Comparison of ENCODE assay signal across 20 cellular contexts in the genomic region with DNA sequence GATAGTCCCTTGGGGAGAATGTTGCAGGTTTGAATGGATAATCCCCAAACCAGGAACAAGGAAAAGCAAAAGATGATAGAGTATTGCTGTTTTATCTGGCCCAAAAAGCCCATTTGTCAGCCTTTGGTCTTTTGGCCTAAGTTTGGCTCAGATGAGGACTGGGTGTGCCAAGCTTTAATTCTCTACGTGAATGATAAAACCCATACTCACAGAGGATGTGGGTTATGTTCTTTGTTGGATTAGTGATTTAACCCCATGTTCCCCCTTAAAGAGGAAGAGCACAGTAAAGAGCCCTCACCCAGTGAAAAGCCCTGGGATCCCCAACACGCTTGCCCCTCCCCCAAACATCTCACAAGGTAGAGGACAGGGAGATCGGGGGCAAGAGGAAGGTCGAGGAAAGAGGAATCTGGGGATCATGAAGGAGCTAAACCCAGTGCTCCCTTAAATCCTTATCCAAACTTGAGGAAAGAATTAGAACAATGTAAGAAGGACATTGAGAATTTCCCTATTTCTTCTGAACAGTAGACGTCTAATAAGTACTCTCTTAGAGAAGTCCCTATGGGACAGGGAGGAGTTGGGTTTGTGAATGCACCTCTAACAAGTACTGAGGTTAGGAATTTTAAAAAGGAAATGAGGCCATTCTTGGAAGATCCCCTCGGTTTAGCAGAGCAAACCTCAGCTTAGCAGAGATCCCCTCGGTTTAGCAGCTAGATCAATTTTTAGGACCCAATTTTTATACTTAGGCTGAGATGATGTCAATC.
A peak's percentile ranks its signal among the peaks of the same experiment; 100 is the strongest.
DNase-seq lines count a peak whose midpoint lies in the region; ATAC-seq and TF ChIP-seq lines count a peak whose summit lies in the region.
"Had no signal": no experiment of that assay in that cellular context is flagged by ENCODE, and none has a peak within 500 bp of the region (broad histone marks: within the 10 kb centered on the region; RNA-seq: fewer than 3 reads in every experiment).

No MANE protein-coding gene starts in this region.

- no peak overlapping the region for H3K9ac ChIP-seq in fibroblast of lung (ENCODE audit: insufficient read depth, low read length)
- H3K9ac ChIP-seq: BLaER1 treated with 17β-estradiol and CSF1 and Interleukin-3, amounts not matched to agents 10 nM and 100 nM had no signal

- H3K27me3 Mint-ChIP-seq in activated naive CD8-positive, alpha-beta T cell treated with anti-CD3 and anti-CD28 coated beads, Interleukin-2, amount 10 ng/mL, durations not matched to agents 7 days and 5 days, result no peaks in the 10 kb centered on the region
- no peaks in the 10 kb centered on the region for H3K27me3 Mint-ChIP-seq in activated naive CD8-positive, alpha-beta T cell treated with anti-CD3 and anti-CD28 coated beads for 36 hours

- H3K4me3 ChIP-seq in fibroblast of lung (replicated peaks in 1 of 4; ENCODE audit: control extremely low read depth in 1 of 4, insufficient read depth in 1 of 4, low read depth in 3 of 4, low read length in 4 of 4), result no peak overlapping the region
- no peak overlapping the region for H3K4me3 ChIP-seq in uterus
- no peak overlapping the region for H3K4me3 ChIP-seq in hepatocyte
- H3K4me3 ChIP-seq: adrenal gland; BLaER1 treated with 17β-estradiol and CSF1 and Interleukin-3, amounts not matched to agents 10 nM and 100 nM; gastrocnemius medialis; prostate gland had no signal

- intact Hi-C loops in uterus (cut with DNase I; ENCODE audit: low total_unique reads), result no loop called here

- ATAC-seq in activated naive CD8-positive, alpha-beta T cell treated with anti-CD3 and anti-CD28 coated beads, Interleukin-2, amount 10 ng/mL, durations not matched to agents 7 days and 5 days (ENCODE audit: low read depth), result no peak
- ATAC-seq in left lobe of liver, result peak; percentile 35
- ATAC-seq: gastrocnemius medialis, natural killer cell had no signal

- H3K79me2 ChIP-seq in fibroblast of lung (ENCODE audit: control insufficient read depth, insufficient read depth, low read length) (no peaks in the 10 kb centered on the region), hepatocyte (no peaks in the 10 kb centered on the region)

- no peaks in the 10 kb centered on the region for H3K36me3 ChIP-seq in fibroblast of lung (ENCODE audit: control insufficient read depth, insufficient read depth, low read length)
- H3K36me3 ChIP-seq in uterus, result no peaks in the 10 kb centered on the region
- H3K36me3 ChIP-seq in hepatocyte (replicated peaks; ENCODE audit: insufficient read depth, low read depth), result no peaks in the 10 kb centered on the region
- H3K36me3 ChIP-seq: adrenal gland, prostate gland had no signal

- H3K4me1 Mint-ChIP-seq in activated naive CD8-positive, alpha-beta T cell treated with anti-CD3 and anti-CD28 coated beads, Interleukin-2, amount 10 ng/mL, durations not matched to agents 7 days and 5 days, result peaks cover 17% of the 10 kb centered on the region
- peaks cover 10% of the 10 kb centered on the region for H3K4me1 Mint-ChIP-seq in activated naive CD8-positive, alpha-beta T cell treated with anti-CD3 and anti-CD28 coated beads for 36 hours

- H3K27me3 ChIP-seq in fibroblast of lung (ENCODE audit: control insufficient read depth, insufficient read depth, low read length) (no peaks in the 10 kb centered on the region), uterus (no peaks in the 10 kb centered on the region), hepatocyte (no peaks in the 10 kb centered on the region)
- H3K27me3 ChIP-seq: adrenal gland; BLaER1 treated with 17β-estradiol and CSF1 and Interleukin-3, amounts not matched to agents 10 nM and 100 nM; gastrocnemius medialis had no signal

- peak overlapping the region; percentile 11 for H3K27ac Mint-ChIP-seq in activated naive CD8-positive, alpha-beta T cell treated with anti-CD3 and anti-CD28 coated beads, Interleukin-2, amount 10 ng/mL, durations not matched to agents 7 days and 5 days
- H3K27ac Mint-ChIP-seq in activated naive CD8-positive, alpha-beta T cell treated with anti-CD3 and anti-CD28 coated beads for 36 hours, result no peak overlapping the region
- H3K27ac Mint-ChIP-seq: activated T-helper 1 cell treated with anti-CD3 and anti-CD28 coated beads, Interleukin-12 subunit alpha, Interleukin-12 subunit beta, Interleukin-2, Interleukin-4 antibody, amounts not matched to agents 30 ng/mL and 10 ng/mL and 1 ng/mL, durations not matched to agents 14 hours and 24 hours and 36 hours; T-helper 2 cell treated with Interferon-gamma antibody and Interleukin-4, amounts not matched to agents 5 μg/mL and 100 μg/mL, for 36 hours had no signal

- no peak overlapping the region for H3K4me2 ChIP-seq in fibroblast of lung (ENCODE audit: extremely low read depth, insufficient read depth, low read length)
- no peak overlapping the region for H3K4me2 ChIP-seq in hepatocyte
- H3K4me2 ChIP-seq: BLaER1 treated with 17β-estradiol and CSF1 and Interleukin-3, amounts not matched to agents 10 nM and 100 nM had no signal

- no peak overlapping the region for H2AFZ ChIP-seq in fibroblast of lung (ENCODE audit: low read length)
- H2AFZ ChIP-seq in hepatocyte, result no peak overlapping the region

- no peak for TF ChIP-seq CTCF in fibroblast of lung (conservative IDR thresholded peaks at IDR 0.05 in 1 of 2, IDR thresholded peaks at IDR 0.05 in 1 of 2; ENCODE audit: low read depth in 1 of 2, low read length in 2 of 2)
- no peak for TF ChIP-seq CTCF in uterus (IDR thresholded peaks at IDR 0.05)
- TF ChIP-seq CTCF in hepatocyte (IDR thresholded peaks at IDR 0.05; ENCODE audit: poor library complexity), result no peak

- H3K4me3 Mint-ChIP-seq in activated naive CD8-positive, alpha-beta T cell treated with anti-CD3 and anti-CD28 coated beads, Interleukin-2, amount 10 ng/mL, durations not matched to agents 7 days and 5 days, result no peak overlapping the region
- no peak overlapping the region for H3K4me3 Mint-ChIP-seq in activated naive CD8-positive, alpha-beta T cell treated with anti-CD3 and anti-CD28 coated beads for 36 hours
- H3K4me3 Mint-ChIP-seq: activated T-helper 1 cell treated with anti-CD3 and anti-CD28 coated beads, Interleukin-12 subunit alpha, Interleukin-12 subunit beta, Interleukin-2, Interleukin-4 antibody, amounts not matched to agents 30 ng/mL and 10 ng/mL and 1 ng/mL, durations not matched to agents 14 hours and 24 hours and 36 hours; natural killer cell; T-helper 2 cell treated with Interferon-gamma antibody and Interleukin-4, amounts not matched to agents 5 μg/mL and 100 μg/mL, for 36 hours had no signal

- TF ChIP-seq POLR2A in uterus (IDR thresholded peaks at IDR 0.05), result no peak

- 85% methylated on average over 7 of the region's 7 CpGs for WGBS in hepatocyte (ENCODE audit: low lambda C conversion rate, missing lambda C conversion rate)

- POLR2A ChIA-PET in activated naive CD8-positive, alpha-beta T cell treated with anti-CD3 and anti-CD28 coated beads, Interleukin-2, amount 10 ng/mL, durations not matched to agents 7 days and 5 days (lab: Charles Lee), result no interaction called here

- H4K20me1 ChIP-seq in fibroblast of lung (ENCODE audit: control insufficient read depth, extremely low read depth, insufficient read depth, low read length), result no peaks in the 10 kb centered on the region
- H4K20me1 ChIP-seq in hepatocyte (ENCODE audit: insufficient read depth, poor library complexity, severe bottlenecking), result no peaks in the 10 kb centered on the region
- H4K20me1 ChIP-seq: BLaER1 treated with 17β-estradiol and CSF1 and Interleukin-3, amounts not matched to agents 10 nM and 100 nM had no signal

- DNase-seq in activated naive CD8-positive, alpha-beta T cell treated with anti-CD3 and anti-CD28 coated beads, Interleukin-2, amount 10 ng/mL, durations not matched to agents 7 days and 5 days, result no peak
- no peak for DNase-seq in activated naive CD8-positive, alpha-beta T cell treated with anti-CD3 and anti-CD28 coated beads for 36 hours
- DNase-seq in fibroblast of lung (ENCODE audit: low read depth in 2 of 2) (peak; percentile 12 to 77), left lobe of liver (ENCODE audit: low spot score) (no peak), uterus (no peak), DMS79 (lab: John Stamatoyannopoulos, UW) (no peak), hepatocyte (ENCODE audit: low spot score) (no peak)
- no peak for DNase-seq in stimulated activated CD4-positive, alpha-beta T cell treated with anti-CD3 and anti-CD28 coated beads, Interleukin-1b, Interleukin-23, amount 100 ng/mL, for 48 hours
- DNase-seq: 8988T; activated CD4-positive, alpha-beta T cell treated with anti-CD3 and anti-CD28 coated beads for 1 hour; gastrocnemius medialis; GF-D8; MM.1S; natural killer cell; NCI-H226 had no signal

- H3K36me3 Mint-ChIP-seq in activated naive CD8-positive, alpha-beta T cell treated with anti-CD3 and anti-CD28 coated beads, Interleukin-2, amount 10 ng/mL, durations not matched to agents 7 days and 5 days, result peaks cover 5% of the 10 kb centered on the region
- peaks cover 6% of the 10 kb centered on the region for H3K36me3 Mint-ChIP-seq in activated naive CD8-positive, alpha-beta T cell treated with anti-CD3 and anti-CD28 coated beads for 36 hours
- H3K36me3 Mint-ChIP-seq: natural killer cell had no signal

- H3K9me2 ChIP-seq in hepatocyte (replicated peaks; ENCODE audit: insufficient read depth), result no peaks in the 10 kb centered on the region

- no peaks in the 10 kb centered on the region for H3K4me1 ChIP-seq in fibroblast of lung (ENCODE audit: control insufficient read depth, extremely low read depth, insufficient read depth, low read length)
- H3K4me1 ChIP-seq in uterus, result no peaks in the 10 kb centered on the region
- no peaks in the 10 kb centered on the region for H3K4me1 ChIP-seq in hepatocyte (ENCODE audit: insufficient read depth)
- H3K4me1 ChIP-seq: gastrocnemius medialis, prostate gland had no signal

- H3K27ac ChIP-seq in fibroblast of lung (ENCODE audit: insufficient read depth, low read length) (no peak overlapping the region), uterus (peak overlapping the region; percentile 54 to 59), hepatocyte (no peak overlapping the region)
- H3K27ac ChIP-seq: BLaER1 treated with 17β-estradiol and CSF1 and Interleukin-3, amounts not matched to agents 10 nM and 100 nM; gastrocnemius medialis; prostate gland had no signal

- no peaks in the 10 kb centered on the region for H3K9me3 Mint-ChIP-seq in activated naive CD8-positive, alpha-beta T cell treated with anti-CD3 and anti-CD28 coated beads, Interleukin-2, amount 10 ng/mL, durations not matched to agents 7 days and 5 days
- no peaks in the 10 kb centered on the region for H3K9me3 Mint-ChIP-seq in activated naive CD8-positive, alpha-beta T cell treated with anti-CD3 and anti-CD28 coated beads for 36 hours
- H3K9me3 Mint-ChIP-seq: activated T-helper 1 cell treated with anti-CD3 and anti-CD28 coated beads, Interleukin-12 subunit alpha, Interleukin-12 subunit beta, Interleukin-2, Interleukin-4 antibody, amounts not matched to agents 30 ng/mL and 10 ng/mL and 1 ng/mL, durations not matched to agents 14 hours and 24 hours and 36 hours; natural killer cell; T-helper 2 cell treated with Interferon-gamma antibody and Interleukin-4, amounts not matched to agents 5 μg/mL and 100 μg/mL, for 36 hours had no signal

- H3K9me3 ChIP-seq in fibroblast of lung (ENCODE audit: control insufficient read depth, insufficient read depth, low read depth, low read length) (no peaks in the 10 kb centered on the region), uterus (no peaks in the 10 kb centered on the region), hepatocyte (ENCODE audit: low read depth) (no peaks in the 10 kb centered on the region)
- H3K9me3 ChIP-seq: adrenal gland; BLaER1 treated with 17β-estradiol and CSF1 and Interleukin-3, amounts not matched to agents 10 nM and 100 nM; gastrocnemius medialis; prostate gland had no signal

Comparison
In these comparisons a context has a peak if more than half of its experiments do, and no peak if none do; other contexts are left out.
1. DNase-seq: peak in fibroblast of lung (2 of 2); none in activated naive CD8-positive, alpha-beta T cell treated with anti-CD3 and anti-CD28 coated beads, Interleukin-2, amount 10 ng/mL, durations not matched to agents 7 days and 5 days (single experiment), activated naive CD8-positive, alpha-beta T cell treated with anti-CD3 and anti-CD28 coated beads for 36 hours (single experiment), left lobe of liver (single experiment), uterus (0 of 2), DMS79 (single experiment), hepatocyte (single experiment) and stimulated activated CD4-positive, alpha-beta T cell treated with anti-CD3 and anti-CD28 coated beads, Interleukin-1b, Interleukin-23, amount 100 ng/mL, for 48 hours (single experiment).
2. H3K27ac ChIP-seq: peak in uterus (2 of 2); none in fibroblast of lung (single experiment) and hepatocyte (single experiment).